Comparison of ENCODE assay signal across 8 cellular contexts in genomic region chr6:41066867-41067304, GRCh38. TPM values are rescaled to one million over a fixed set of nuclear protein-coding genes. Genes with fewer than 3 reads are reported as not detected.
A peak's percentile ranks its signal among the peaks of the same experiment; 100 is the strongest.
DNase-seq lines count a peak whose midpoint lies in the region; ATAC-seq, FAIRE-seq and TF ChIP-seq lines count a peak whose summit lies in the region.

No MANE protein-coding gene starts in this region.

- peak; percentile 75 to 78 for TF ChIP-seq RAD21 in A549 (conservative IDR thresholded peaks at IDR 0.05 in 1 of 2, IDR thresholded peaks at IDR 0.05 in 1 of 2)

- no peak overlapping the region for H3K27ac ChIP-seq in A549

- TF ChIP-seq POLR2A in A549 (IDR thresholded peaks at IDR 0.05; ENCODE audit: low read length), result no peak

- FAIRE-seq in A549 (lab: Jason Lieb, UNC), result no peak

- H3K4me2 ChIP-seq in A549, result no peak overlapping the region

- 33% methylated on average over 3 of the region's 3 CpGs for WGBS in A549 (ENCODE audit: missing lambda C conversion rate)

- POLR2A ChIA-PET in A549 (lab: Yijun Ruan, JAX), result no interaction called here

- DNase-seq in A549 (ENCODE audit: low read depth in 1 of 2, low spot score in 1 of 2), result peak; percentile 10 to 77
- DNase-seq in GM13976 (ENCODE audit: low spot score), result peak; percentile 36
- DNase-seq in NCI-H345 treated with DMSO at 0.1 percent for 48 hours (lab: John Stamatoyannopoulos, UW; ENCODE audit: unreplicated experiment), result peak; percentile 42
- DNase-seq in activated CD4-positive, alpha-beta T cell treated with anti-CD3 and anti-CD28 coated beads for 4 hours, result peak; percentile 57 to 66
- DNase-seq in dermis blood vessel endothelial cell, result peak; percentile 90
- DNase-seq in medulla oblongata (ENCODE audit: extremely low spot score), result peak; percentile 89
- DNase-seq in stimulated activated CD8-positive, alpha-beta memory T cell treated with anti-CD3 and anti-CD28 coated beads, Interleukin-15, amount 100 ng/mL, for 48 hours (ENCODE audit: low read depth in 2 of 2), result peak; percentile 10 to 14

- ATAC-seq in A549, result peak in 1 of 2 experiments; percentile 39; a peak in 2 of 6 replicates
- no peak for ATAC-seq in HG02610 (IDR thresholded peaks at IDR 0.05; ENCODE audit: unreplicated experiment)

- peak; percentile 84 for TF ChIP-seq CTCF in A549 (IDR thresholded peaks at IDR 0.05)
- peak; percentile 74 for TF ChIP-seq CTCF in GM13976 (IDR thresholded peaks at IDR 0.05; ENCODE audit: borderline replicate concordance, control extremely low read depth, extremely low read depth, insufficient read depth, missing control alignments)

- CTCF ChIA-PET in A549 (lab: Yijun Ruan, JAX), result interaction anchor here (0.7 to 1.5 kb wide), 4 partner anchors 9 to 178 kb away, joined by 3 to 6 read pairs (median 4); no protein-coding TSS in a partner anchor

- H3K9me3 ChIP-seq in A549, result no peaks in the 10 kb centered on the region

- in situ Hi-C loops in GM13976 (cut with MboI; ENCODE audit: low sequenced_read_pairs, unreplicated experiment), result no loop called here

- TF ChIP-seq EP300 in A549 (IDR thresholded peaks at IDR 0.05), result no peak

- peaks cover 9% of the 10 kb centered on the region; the same call in 2 of the 3 replicates for H3K4me1 ChIP-seq in A549

- no peak overlapping the region for H3K4me3 ChIP-seq in A549

TF ChIP-seq in A549, 52 proteins besides CTCF, POLR2A, EP300 and RAD21:
- no peak for TF ChIP-seq POLR2AphosphoS2 (conservative IDR thresholded peaks at IDR 0.05; ENCODE audit: low read length)
- TF ChIP-seq SMC3 (IDR thresholded peaks at IDR 0.05), result peak; percentile 63

RNA-seq across cellular contexts. Expression of gene OARD1, which starts 5.3 kb away (rescaled TPM):
- polyA plus RNA-seq in A549 (2011; rRNA removed), result 15.6 and 21.4 TPM in 2 replicates
- polyA plus RNA-seq in A549 (2012; cell fraction: cytosol; rRNA removed), result 4.8 and 5.1 TPM in 2 replicates
- 4.8 and 6.1 TPM in 2 replicates for polyA plus RNA-seq in A549 (2012; cell fraction: nucleus; rRNA removed)
- 26.2 to 28.5 TPM (median 26.4 TPM) in 3 replicates for polyA plus RNA-seq in A549 (2017; fragmentation: RNase III; extraction: RNeasy Plus Mini Kit Qiagen cat#74134 plus additional on column Dnase treatment)
- 6.2 and 7.8 TPM in 2 replicates for polyA minus RNA-seq in A549 (2011; rRNA and poly(A)+ RNA removed)
- total RNA-seq in dermis blood vessel endothelial cell, result 11.2 and 11.6 TPM in 2 replicates

RNA-seq across cellular contexts. Expression of gene NFYA, which starts 5.9 kb away (rescaled TPM):
- 11.2 and 19.2 TPM in 2 replicates for polyA plus RNA-seq in A549 (2011; rRNA removed)
- 5.3 and 7.1 TPM in 2 replicates for polyA plus RNA-seq in A549 (2012; cell fraction: cytosol; rRNA removed)
- polyA plus RNA-seq in A549 (2012; cell fraction: nucleus; rRNA removed), result 5.1 and 5.3 TPM in 2 replicates
- polyA plus RNA-seq in A549 (2017; fragmentation: RNase III; extraction: RNeasy Plus Mini Kit Qiagen cat#74134 plus additional on column Dnase treatment), result 15.7 to 17.0 TPM (median 16.2 TPM) in 3 replicates
- 39.9 and 41.1 TPM in 2 replicates for polyA minus RNA-seq in A549 (2011; rRNA and poly(A)+ RNA removed)
- total RNA-seq in dermis blood vessel endothelial cell, result 16.2 and 22.6 TPM in 2 replicates

RNA-seq across cellular contexts. Expression of gene APOBEC2, which starts 13.9 kb away (rescaled TPM):
- polyA plus RNA-seq in A549 (2011; rRNA removed) (not detected in 2 replicates), A549 (2017; fragmentation: RNase III; extraction: RNeasy Plus Mini Kit Qiagen cat#74134 plus additional on column Dnase treatment) (not detected in 3 replicates)
- polyA plus RNA-seq in A549 (2012; cell fraction: cytosol; rRNA removed), result not detected in 2 replicates
- polyA plus RNA-seq in A549 (2012; cell fraction: nucleus; rRNA removed), result not detected in 2 replicates
- not detected in 2 replicates for polyA minus RNA-seq in A549 (2011; rRNA and poly(A)+ RNA removed)
- 0.19 TPM in 1 of 2 replicates, not detected in the other for total RNA-seq in dermis blood vessel endothelial cell

RNA-seq across cellular contexts. Expression of gene TSPO2, which starts 24.6 kb away (rescaled TPM):
- polyA plus RNA-seq in A549 (2011; rRNA removed) (not detected in 2 replicates), A549 (2017; fragmentation: RNase III; extraction: RNeasy Plus Mini Kit Qiagen cat#74134 plus additional on column Dnase treatment) (not detected in 3 replicates)
- 0.08 and 0.17 TPM in 2 replicates for polyA plus RNA-seq in A549 (2012; cell fraction: cytosol; rRNA removed)
- polyA plus RNA-seq in A549 (2012; cell fraction: nucleus; rRNA removed), result not detected in 2 replicates
- polyA minus RNA-seq in A549 (2011; rRNA and poly(A)+ RNA removed), result not detected in 2 replicates
- not detected in 2 replicates for total RNA-seq in dermis blood vessel endothelial cell

RNA-seq across cellular contexts. Expression of gene UNC5CL, which starts 27.9 kb away (rescaled TPM):
- polyA plus RNA-seq in A549 (2011; rRNA removed), result 2.2 and 2.8 TPM in 2 replicates
- polyA plus RNA-seq in A549 (2012; cell fraction: cytosol; rRNA removed), result 1.2 and 1.5 TPM in 2 replicates
- polyA plus RNA-seq in A549 (2012; cell fraction: nucleus; rRNA removed), result 5.2 and 6.2 TPM in 2 replicates
- 0.79 to 1.2 TPM (median 1.1 TPM) in 3 replicates for polyA plus RNA-seq in A549 (2017; fragmentation: RNase III; extraction: RNeasy Plus Mini Kit Qiagen cat#74134 plus additional on column Dnase treatment)
- polyA minus RNA-seq in A549 (2011; rRNA and poly(A)+ RNA removed), result 1.2 and 1.3 TPM in 2 replicates
- 0.14 and 0.17 TPM in 2 replicates for total RNA-seq in dermis blood vessel endothelial cell

Comparison
In these comparisons a context has a peak if more than half of its experiments do, and no peak if none do; other contexts are left out.
1. DNase-seq: peak in every context shown above with its lines; median percentile 90 in dermis blood vessel endothelial cell; 89 in medulla oblongata; 62 in activated CD4-positive, alpha-beta T cell treated with anti-CD3 and anti-CD28 coated beads for 4 hours; 44 in A549; 42 in NCI-H345 treated with DMSO at 0.1 percent for 48 hours; 36 in GM13976; 12 in stimulated activated CD8-positive, alpha-beta memory T cell treated with anti-CD3 and anti-CD28 coated beads, Interleukin-15, amount 100 ng/mL, for 48 hours.